1 cellular context compared by ENCODE assay signal in the genomic region with DNA sequence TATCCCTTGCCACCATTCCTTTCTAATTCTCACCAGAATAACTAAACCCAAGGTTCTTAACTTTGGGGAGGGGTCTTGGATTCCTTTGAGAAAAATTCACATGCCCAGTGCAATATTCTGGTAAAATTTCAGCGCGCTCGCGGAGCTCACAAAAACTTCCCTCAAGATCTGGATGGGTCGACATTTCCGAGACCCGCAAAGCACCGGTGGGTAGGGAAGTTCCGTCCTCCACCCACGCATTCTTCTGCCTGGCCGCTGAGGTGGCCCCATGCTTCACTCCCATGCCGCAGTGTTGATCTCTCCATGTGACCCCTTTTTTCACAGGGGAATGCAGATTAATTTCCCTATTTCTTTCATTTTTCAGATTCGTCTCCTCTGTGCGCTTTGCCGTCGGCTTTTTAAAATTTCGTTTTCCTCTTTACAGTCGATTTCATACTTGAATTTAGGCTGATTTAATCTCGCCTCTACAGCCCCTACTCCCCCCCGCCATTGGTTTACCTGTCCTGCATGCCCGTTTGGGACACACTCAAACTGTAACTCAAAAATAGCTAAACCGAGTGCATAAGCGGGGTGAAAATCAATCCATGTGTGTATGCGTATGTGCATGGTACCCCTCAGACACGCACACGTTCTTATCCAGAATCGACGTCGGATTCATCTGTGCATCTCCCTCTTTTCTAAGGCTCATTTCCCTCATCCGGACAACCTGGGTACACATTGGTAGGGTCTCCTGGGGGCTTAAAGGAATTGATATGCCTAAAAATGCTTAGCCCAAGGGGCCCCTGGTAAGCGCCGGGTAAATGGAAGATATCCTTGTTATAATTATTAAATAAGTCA.
TF ChIP-seq lines count a peak whose summit lies in the region.

No MANE protein-coding gene starts in this region.

TF ChIP-seq in H1, 55 proteins besides CTCF, POLR2A, EP300 and RAD21:
- TF ChIP-seq SIX5 (IDR thresholded peaks at IDR 0.05; ENCODE audit: low read depth, low read length) (no peak), SUZ12 (IDR thresholded peaks at IDR 0.05; ENCODE audit: low read length) (peak; percentile 79; the same call in 1 of the 2 replicates), EGR1 (IDR thresholded peaks at IDR 0.05; ENCODE audit: borderline replicate concordance, low read depth, low read length) (peak; percentile 94), RNF2 (IDR thresholded peaks at IDR 0.05; ENCODE audit: borderline replicate concordance, low read depth, low read length, missing control alignments, poor library complexity, severe bottlenecking) (peak; percentile 66), EZH2 (IDR thresholded peaks at IDR 0.05; ENCODE audit: low read depth, low read length, severe bottlenecking) (peak; percentile 63)
TF ChIP-seq in H1: peak in this region for 4.
